14 cellular contexts compared by ENCODE assay signal in genomic region chr2:230414302-230414701, GRCh38. TPM values are rescaled to one million over a fixed set of nuclear protein-coding genes. Genes with fewer than 3 reads are reported as not detected.
DNase-seq lines count a peak whose midpoint lies in the region; ATAC-seq and TF ChIP-seq lines count a peak whose summit lies in the region.
"Had no signal": no experiment of that assay in that cellular context is flagged by ENCODE, and none has a peak within 500 bp of the region (broad histone marks: within the 10 kb centered on the region; RNA-seq: fewer than 3 reads in every experiment).

No MANE protein-coding gene starts in this region.

- H3K4me2 ChIP-seq in PC-3 (ENCODE audit: low read length) = no peak overlapping the region
- H3K4me2 ChIP-seq: neural progenitor cell had no signal

- POLR2A ChIA-PET in PC-3 (lab: Charles Lee; ENCODE audit: unreplicated experiment) = no interaction called here
- POLR2A ChIA-PET in GM10248 (lab: Yijun Ruan, JAX) = no interaction called here

- H3K9me2 ChIP-seq in PC-3 (replicated peaks; ENCODE audit: low read length) = no peaks in the 10 kb centered on the region

- H3K27ac ChIP-seq in PC-3 (ENCODE audit: low read length) = no peak overlapping the region
- H3K27ac ChIP-seq: neural progenitor cell had no signal

- no peaks in the 10 kb centered on the region for H3K27me3 ChIP-seq in PC-3 (ENCODE audit: low read length)

- H3K9me3 ChIP-seq in T-helper 17 cell (ENCODE audit: control insufficient read depth, low read length, poor library complexity, severe bottlenecking) (no peaks in the 10 kb centered on the region), PC-3 (ENCODE audit: low read length) (no peaks in the 10 kb centered on the region)

- H3K9ac ChIP-seq in PC-3 (ENCODE audit: low read length) = no peak overlapping the region
- H3K9ac ChIP-seq: neural progenitor cell had no signal

- no peaks in the 10 kb centered on the region for H3K27me3 Mint-ChIP-seq in activated naive CD4-positive, alpha-beta T cell treated with anti-CD3 and anti-CD28 coated beads for 36 hours (ENCODE audit: low read depth)
- no peaks in the 10 kb centered on the region for H3K27me3 Mint-ChIP-seq in T-helper 17 cell
- H3K27me3 Mint-ChIP-seq in effector memory CD8-positive, alpha-beta T cell = no peaks in the 10 kb centered on the region
- H3K27me3 Mint-ChIP-seq in stimulated activated memory B cell treated with anti-CD40 and anti-IgM and Interleukin-4, amounts not matched to agents 10 μg/mL and 1 μg/mL and 100 μg/mL, for 72 hours = no peaks in the 10 kb centered on the region

- no TSS peak for BruUV-seq in PC-3 (replicated peaks; lab: Mats Ljungman, UMichigan)

- H3K4me1 Mint-ChIP-seq in activated naive CD4-positive, alpha-beta T cell treated with anti-CD3 and anti-CD28 coated beads for 36 hours (ENCODE audit: low read depth) = peaks cover 67% of the 10 kb centered on the region
- H3K4me1 Mint-ChIP-seq in T-helper 17 cell = peaks cover 48% of the 10 kb centered on the region
- peaks cover 51 to 54% of the 10 kb centered on the region in 2 donors for H3K4me1 Mint-ChIP-seq in effector memory CD8-positive, alpha-beta T cell (ENCODE audit: low read depth in 2 of 2)
- peaks cover 67% of the 10 kb centered on the region for H3K4me1 Mint-ChIP-seq in stimulated activated memory B cell treated with anti-CD40 and anti-IgM and Interleukin-4, amounts not matched to agents 10 μg/mL and 1 μg/mL and 100 μg/mL, for 72 hours

- H3F3A ChIP-seq in PC-3 (ENCODE audit: low read length, unreplicated experiment) = no peaks in the 10 kb centered on the region

- H3K36me3 ChIP-seq in PC-3 (ENCODE audit: low read depth, low read length) = no peaks in the 10 kb centered on the region
- H3K36me3 ChIP-seq: neural progenitor cell had no signal

- no peak for TF ChIP-seq CTCF in PC-3 (conservative IDR thresholded peaks at IDR 0.05; ENCODE audit: low read depth, low read length)
- no peak for TF ChIP-seq CTCF in GM10248 (IDR thresholded peaks at IDR 0.05; ENCODE audit: control extremely low read depth, extremely low read depth, low read depth, missing control alignments)

- peaks cover 19% of the 10 kb centered on the region for H3K36me3 Mint-ChIP-seq in activated naive CD4-positive, alpha-beta T cell treated with anti-CD3 and anti-CD28 coated beads for 36 hours (ENCODE audit: low read depth)
- no peaks in the 10 kb centered on the region for H3K36me3 Mint-ChIP-seq in T-helper 17 cell (ENCODE audit: low read depth)
- H3K36me3 Mint-ChIP-seq in effector memory CD8-positive, alpha-beta T cell (ENCODE audit: insufficient read depth) = peaks cover 23% of the 10 kb centered on the region
- H3K36me3 Mint-ChIP-seq in stimulated activated memory B cell treated with anti-CD40 and anti-IgM and Interleukin-4, amounts not matched to agents 10 μg/mL and 1 μg/mL and 100 μg/mL, for 72 hours = peaks cover 13% of the 10 kb centered on the region
- H3K36me3 Mint-ChIP-seq: neural progenitor cell had no signal

- peak overlapping the region; percentile 96 for H3K4me3 Mint-ChIP-seq in activated naive CD4-positive, alpha-beta T cell treated with anti-CD3 and anti-CD28 coated beads for 36 hours
- peak overlapping the region; percentile 70 for H3K4me3 Mint-ChIP-seq in T-helper 17 cell
- H3K4me3 Mint-ChIP-seq in effector memory CD8-positive, alpha-beta T cell = peak overlapping the region; percentile 64 to 88
- H3K4me3 Mint-ChIP-seq in stimulated activated memory B cell treated with anti-CD40 and anti-IgM and Interleukin-4, amounts not matched to agents 10 μg/mL and 1 μg/mL and 100 μg/mL, for 72 hours = no peak overlapping the region
- H3K4me3 Mint-ChIP-seq: H9, neural progenitor cell had no signal

- no peak overlapping the region for H3K4me3 ChIP-seq in PC-3 (ENCODE audit: low read length)
- H3K4me3 ChIP-seq: neural progenitor cell had no signal

- H4K20me1 ChIP-seq in PC-3 (ENCODE audit: low read length) = no peaks in the 10 kb centered on the region

- H3K9me3 Mint-ChIP-seq in activated naive CD4-positive, alpha-beta T cell treated with anti-CD3 and anti-CD28 coated beads for 36 hours = no peaks in the 10 kb centered on the region
- H3K9me3 Mint-ChIP-seq in effector memory CD8-positive, alpha-beta T cell = no peaks in the 10 kb centered on the region
- no peaks in the 10 kb centered on the region for H3K9me3 Mint-ChIP-seq in stimulated activated memory B cell treated with anti-CD40 and anti-IgM and Interleukin-4, amounts not matched to agents 10 μg/mL and 1 μg/mL and 100 μg/mL, for 72 hours
- H3K9me3 Mint-ChIP-seq: H9, neural progenitor cell had no signal

- no peak for DNase-seq in activated naive CD4-positive, alpha-beta T cell treated with anti-CD3 and anti-CD28 coated beads for 36 hours
- DNase-seq in activated naive CD4-positive, alpha-beta T cell treated with Interleukin-2 at 50 U/mL for 16 hours = no peak
- DNase-seq in T-helper 17 cell = no peak
- no peak for DNase-seq in effector memory CD8-positive, alpha-beta T cell
- no peak for DNase-seq in PC-3
- DNase-seq in GM10248 (ENCODE audit: extremely low spot score) = no peak
- DNase-seq: cortex of kidney, H9, NCI-H1417 treated with DMSO at 0.1 percent for 48 hours, NCI-H2227 treated with DMSO at 0.1 percent for 48 hours had no signal

- H2AFZ ChIP-seq in PC-3 (ENCODE audit: low read length) = no peak overlapping the region
- H2AFZ ChIP-seq: neural progenitor cell had no signal

- intact Hi-C loops in activated naive CD4-positive, alpha-beta T cell treated with anti-CD3 and anti-CD28 coated beads for 36 hours (cut with micrococcal nuclease) = loop anchor here (5.0 to 10.0 kb wide), 3 partner anchors 298 to 1050 kb away; partner anchors contain the start of genes CAB39 and NCL
- intact Hi-C loops in PC-3 (cut with micrococcal nuclease) = loop anchor here (10.0 kb wide), 3 partner anchors 200 to 380 kb away; partner anchors contain the start of genes CAB39 and SP110

- H3K79me2 ChIP-seq in PC-3 (ENCODE audit: low read length) = peaks cover 30% of the 10 kb centered on the region

- H3K27ac Mint-ChIP-seq in activated naive CD4-positive, alpha-beta T cell treated with anti-CD3 and anti-CD28 coated beads for 36 hours = peak overlapping the region; percentile 99
- H3K27ac Mint-ChIP-seq in T-helper 17 cell = peak overlapping the region; percentile 99
- H3K27ac Mint-ChIP-seq in effector memory CD8-positive, alpha-beta T cell = peak overlapping the region; percentile 97 to 99
- H3K27ac Mint-ChIP-seq in stimulated activated memory B cell treated with anti-CD40 and anti-IgM and Interleukin-4, amounts not matched to agents 10 μg/mL and 1 μg/mL and 100 μg/mL, for 72 hours = peak overlapping the region; percentile 98
- H3K27ac Mint-ChIP-seq: H9, neural progenitor cell had no signal

- peaks cover 25% of the 10 kb centered on the region for H3K4me1 ChIP-seq in PC-3 (ENCODE audit: insufficient read depth, low read length)
- H3K4me1 ChIP-seq: neural progenitor cell had no signal

- ATAC-seq in T-helper 17 cell (no peak), PC-3 (no peak), HG03135 (IDR thresholded peaks at IDR 0.05; ENCODE audit: unreplicated experiment) (no peak)
- ATAC-seq in effector memory CD8-positive, alpha-beta T cell (replicated peaks) = no peak
- no peak for ATAC-seq in stimulated activated memory B cell treated with anti-CD40 and anti-IgM and Interleukin-4, amounts not matched to agents 10 μg/mL and 1 μg/mL and 100 μg/mL, for 72 hours
- ATAC-seq: activated CD4-positive, CD25-positive, alpha-beta regulatory T cell treated with anti-CD3 and anti-CD28 coated beads, Interleukin-2, amount 50 U/mL, for 24 hours had no signal

- CTCF ChIA-PET in activated naive CD4-positive, alpha-beta T cell treated with anti-CD3 and anti-CD28 coated beads for 36 hours (lab: Charles Lee) = no interaction called here
- CTCF ChIA-PET in PC-3 (lab: Charles Lee) = interaction anchor here (0.6 kb wide), 1 partner anchor 8 kb away, joined by 5 read pairs; no protein-coding TSS in a partner anchor
- CTCF ChIA-PET in GM10248 (lab: Yijun Ruan, JAX) = no interaction called here

RNA-seq across cellular contexts. Expression of gene SP100, which starts 1.7 kb away (rescaled TPM):
- total RNA-seq in activated naive CD4-positive, alpha-beta T cell treated with anti-CD3 and anti-CD28 coated beads for 36 hours = 100 to 1,000 TPM; 145 to 151 TPM
- 100 to 1,000 TPM; 220 to 246 TPM for total RNA-seq in T-helper 17 cell
- total RNA-seq in PC-3 (2014; rRNA removed) = 42.5 and 49.8 TPM in 2 replicates
